In the genomic region with DNA sequence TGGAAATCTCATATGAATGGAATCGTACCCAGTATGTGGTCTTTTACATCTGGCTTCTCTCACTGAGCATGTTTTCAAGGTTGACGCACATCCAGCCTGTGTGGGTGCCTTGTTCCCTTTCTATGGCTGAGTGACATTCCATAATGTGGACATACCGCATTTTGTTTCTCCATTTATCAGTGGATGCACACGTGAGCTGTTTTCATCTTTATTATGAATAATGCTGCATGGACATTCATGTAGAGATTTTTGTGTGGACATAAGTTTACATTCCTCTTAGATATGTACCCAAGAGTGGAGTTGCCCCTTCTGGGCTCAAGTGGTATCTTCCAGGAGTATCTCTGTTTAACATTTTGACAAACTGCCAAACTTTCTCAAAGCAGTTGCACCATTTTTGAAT, we compare ENCODE assay signal across 24 cellular contexts. TPM values are rescaled to one million over a fixed set of nuclear protein-coding genes. Genes with fewer than 3 reads are reported as not detected.
"Had no signal": no experiment of that assay in that cellular context is flagged by ENCODE, and none has a peak within 500 bp of the region (broad histone marks: within the 10 kb centered on the region; RNA-seq: fewer than 3 reads in every experiment).

No MANE protein-coding gene starts in this region.

- DNase-seq: Karpas-422, KBM-7, MG63, NCI-H1092, NCI-H1105 treated with DMSO at 0.1 percent for 48 hours, NCI-H1417 treated with DMSO at 0.1 percent for 48 hours, NCI-H146, NCI-H1694 treated with DMSO at 0.1 percent for 48 hours, NCI-H1930, NCI-H2081, NCI-H2107, NCI-H2227 treated with DMSO at 0.1 percent for 48 hours, NCI-H524 treated with DMSO at 0.1 percent for 48 hours, NCI-H69, NCI-H774, Right ventricle myocardium superior, RPMI8226, SIG-M5, SK-N-SH, SW 1271 had no signal

- H3K36me3 ChIP-seq: SJSA1 had no signal

- H3K27me3 ChIP-seq: MG63, SJSA1 had no signal

- H3K27ac ChIP-seq: HL-60, SJSA1 had no signal

- H3K4me1 ChIP-seq: SJSA1 had no signal

- H3K4me3 ChIP-seq: MG63, SJSA1 had no signal

RNA-seq across cellular contexts. Expression of gene SCART1, which starts 1.3 kb away (rescaled TPM):
- polyA plus RNA-seq: IgD-negative memory B cell had no signal

RNA-seq across cellular contexts. Expression of gene SPRN, which starts 28.0 kb away (rescaled TPM):
- total RNA-seq: NCI-H460, Right ventricle myocardium superior, SJSA1 had no signal
